Comparison of ENCODE assay signal across 28 cellular contexts in genomic region chr17:77941004-77941403, GRCh38.
"Had no signal": no experiment of that assay in that cellular context is flagged by ENCODE, and none has a peak within 500 bp of the region (broad histone marks: within the 10 kb centered on the region; RNA-seq: fewer than 3 reads in every experiment).

No MANE protein-coding gene starts in this region.

- DNase-seq: activated B cell treated with CpG ODN at 0.5 μM for 24 hours; activated CD4-positive, alpha-beta T cell treated with anti-CD3 and anti-CD28 coated beads for 48 hours; activated CD4-positive, alpha-beta T cell treated with anti-CD3 and anti-CD28 coated beads, Interleukin-2, amount 50 U/mL, for 1 hour; activated CD4-positive, alpha-beta T cell treated with anti-CD3 and anti-CD28 coated beads, Interleukin-2, amount 50 U/mL, for 48 hours; activated CD8-positive, alpha-beta memory T cell treated with anti-CD3 and anti-CD28 coated beads for 24 hours; activated CD8-positive, alpha-beta T cell treated with anti-CD3 and anti-CD28 coated beads for 36 hours; activated effector memory CD4-positive, alpha-beta T cell treated with anti-CD3 and anti-CD28 coated beads, Interleukin-2, amount 50 U/mL, for 16 hours; activated naive CD4-positive, alpha-beta T cell treated with anti-CD3 and anti-CD28 coated beads for 36 hours; activated naive CD8-positive, alpha-beta T cell treated with anti-CD3 and anti-CD28 coated beads for 36 hours; activated naive CD8-positive, alpha-beta T cell treated with anti-CD3 and anti-CD28 coated beads, Interleukin-2, amount 50 U/mL, for 24 hours; activated T-cell treated with anti-CD3 and anti-CD28 coated beads, Interleukin-2, amount 50 U/mL, for 4 hours; adrenal gland; amygdala; cortex of kidney; dermis blood vessel endothelial cell; effector CD8-positive, alpha-beta T cell; foreskin fibroblast; head of caudate nucleus; T-helper 1 cell; T-helper 17 cell; T1000; WERI-Rb-1 had no signal

- H3K27me3 ChIP-seq: ascending aorta, cardiac muscle cell had no signal

- ATAC-seq: activated CD4-positive, CD25-positive, alpha-beta regulatory T cell treated with anti-CD3 and anti-CD28 coated beads, Interleukin-2, amount 50 U/mL, for 24 hours; activated CD8-positive, alpha-beta T cell treated with anti-CD3 and anti-CD28 coated beads for 36 hours; activated naive CD8-positive, alpha-beta T cell treated with anti-CD3 and anti-CD28 coated beads, Interleukin-2, amount 50 U/mL, for 24 hours; activated T-cell treated with anti-CD3 and anti-CD28 coated beads, Interleukin-2, amount 50 U/mL, for 4 hours; activated T-helper 17 cell treated with anti-CD3 and anti-CD28 coated beads, Interleukin-2, amount 50 U/mL, for 72 hours; T-helper 17 cell had no signal

- H3K27ac ChIP-seq: adrenal gland, ascending aorta, breast epithelium, cardiac muscle cell, epithelial cell of prostate, WERI-Rb-1 had no signal
